22 cellular contexts compared by ENCODE assay signal in the genomic region with DNA sequence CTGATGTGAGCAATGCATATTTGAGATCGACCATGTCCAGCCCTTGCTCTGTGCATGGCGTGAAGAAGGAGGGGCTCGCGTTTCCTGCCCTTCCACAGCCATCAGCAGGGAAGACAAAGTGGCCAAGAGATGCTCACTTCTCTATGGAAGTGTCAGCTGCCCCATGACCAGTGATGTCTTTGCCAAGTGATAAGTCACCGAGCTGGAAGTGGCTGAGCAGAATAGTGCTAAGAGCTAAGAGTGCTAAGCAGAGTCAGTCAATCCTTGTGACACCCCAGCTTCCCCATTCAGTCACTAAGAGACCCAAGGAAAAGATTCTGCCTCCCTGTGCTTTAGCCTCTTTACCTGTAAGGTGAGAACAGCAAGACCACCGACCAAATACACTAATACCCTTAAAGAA.
"Had no signal": no experiment of that assay in that cellular context is flagged by ENCODE, and none has a peak within 500 bp of the region (broad histone marks: within the 10 kb centered on the region; RNA-seq: fewer than 3 reads in every experiment).

No MANE protein-coding gene starts in this region.

- H3K36me3 ChIP-seq: esophagus squamous epithelium, left lung, lower lobe of right lung, ovary, right lobe of liver, thoracic aorta, tibial nerve, upper lobe of right lung, vagina had no signal

- H3K9me3 ChIP-seq: esophagus squamous epithelium, left lung, lower lobe of right lung, ovary, psoas muscle, right lobe of liver, thoracic aorta, tibial nerve, upper lobe of right lung, vagina had no signal

- DNase-seq: cerebellar nuclear complex; cortex of kidney; effector memory CD8-positive, alpha-beta T cell; erythroblast; esophagus squamous epithelium; kidney; left lung; lower lobe of right lung; natural killer cell; occipital lobe; ovary; posterior cingulate gyrus; psoas muscle; right lobe of liver; stimulated activated CD4-positive, alpha-beta T cell treated with anti-CD3 and anti-CD28 coated beads, Interleukin-4, amount 100 ng/mL, for 4 hours; stimulated activated naive CD8-positive, alpha-beta T cell treated with anti-CD3 and anti-CD28 coated beads, Interleukin-15, Interleukin-2, amounts not matched to agents 100 U/mL and 50 U/mL, for 24 hours; upper lobe of right lung had no signal

- H3K4me1 ChIP-seq: esophagus squamous epithelium, left lung, lower lobe of right lung, psoas muscle, right lobe of liver, tibial nerve, upper lobe of right lung, vagina had no signal

- H3K27ac ChIP-seq: esophagus squamous epithelium, hepatocyte, left lung, lower lobe of right lung, ovary, psoas muscle, right lobe of liver, thoracic aorta, tibial nerve, upper lobe of right lung, vagina had no signal

- ATAC-seq: effector memory CD8-positive, alpha-beta T cell; left lung; lower lobe of right lung; natural killer cell; stimulated activated memory B cell treated with anti-CD40 and anti-IgM and Interleukin-4, amounts not matched to agents 10 μg/mL and 1 μg/mL and 100 μg/mL, for 72 hours; stimulated activated naive CD8-positive, alpha-beta T cell treated with anti-CD3 and anti-CD28 coated beads, Interleukin-15, Interleukin-2, amounts not matched to agents 100 U/mL and 50 U/mL, for 24 hours; upper lobe of right lung had no signal

- H3K4me3 ChIP-seq: esophagus squamous epithelium, hepatocyte, left lung, lower lobe of right lung, ovary, psoas muscle, right lobe of liver, thoracic aorta, tibial nerve, upper lobe of right lung, vagina had no signal

- H3K27me3 ChIP-seq: esophagus squamous epithelium, hepatocyte, left lung, ovary, right lobe of liver, tibial nerve, upper lobe of right lung, vagina had no signal
